8 cellular contexts compared by ENCODE assay signal in the genomic region with DNA sequence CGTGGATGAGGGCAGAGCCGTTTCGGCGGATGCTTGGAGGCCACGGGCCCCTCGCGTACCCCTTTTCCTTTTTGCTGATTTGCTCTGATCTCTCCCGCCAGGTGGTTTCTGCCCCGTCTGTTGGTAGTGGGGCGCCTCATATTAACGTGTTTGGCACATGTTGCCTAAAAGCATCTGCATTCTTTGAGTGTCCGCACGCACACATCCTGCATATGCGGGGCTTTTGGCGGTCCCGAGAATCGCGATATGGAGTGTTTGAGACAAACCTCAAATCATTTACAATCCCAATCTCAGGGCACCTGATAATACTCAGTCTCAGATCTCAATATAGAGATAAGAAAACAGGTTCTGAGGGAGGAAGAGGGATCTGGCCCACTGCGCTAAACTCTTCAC. TPM values are rescaled to one million over a fixed set of nuclear protein-coding genes. Genes with fewer than 3 reads are reported as not detected.
A peak's percentile ranks its signal among the peaks of the same experiment; 100 is the strongest.
DNase-seq lines count a peak whose midpoint lies in the region; ATAC-seq and TF ChIP-seq lines count a peak whose summit lies in the region.

No MANE protein-coding gene starts in this region.

- peaks cover 17% of the 10 kb centered on the region for H3K79me1 ChIP-seq in mesenchymal stem cell (replicated peaks; ENCODE audit: low read length, poor library complexity, severe bottlenecking)

- H3K4me3 Mint-ChIP-seq in activated naive CD4-positive, alpha-beta T cell treated with anti-CD3 and anti-CD28 coated beads, Interleukin-2, amount 50 U/mL, for 24 hours: peak overlapping the region; percentile 93
- H3K4me3 Mint-ChIP-seq in brain: peak overlapping the region; percentile 90 to 95 (median 94)

- peak overlapping the region; percentile 99 for H3K27ac Mint-ChIP-seq in activated naive CD4-positive, alpha-beta T cell treated with anti-CD3 and anti-CD28 coated beads, Interleukin-2, amount 50 U/mL, for 24 hours
- H3K27ac Mint-ChIP-seq in brain: peak overlapping the region; percentile 70 to 100 (median 98)

- no peak overlapping the region for H3K23ac ChIP-seq in mesenchymal stem cell (ENCODE audit: low read length in 2 of 2)

- peak overlapping the region; percentile 99 for H3K9ac ChIP-seq in mesenchymal stem cell (ENCODE audit: low read length)

- no peak overlapping the region for H3K14ac ChIP-seq in mesenchymal stem cell (ENCODE audit: low read length in 2 of 2)

- H3K36me3 ChIP-seq in mesenchymal stem cell (ENCODE audit: control insufficient read depth in 1 of 2, insufficient read depth in 2 of 2, low read depth in 1 of 2, low read length in 2 of 2): peaks cover 20 to 53% of the 10 kb centered on the region in 2 experiments
- peaks cover 16% of the 10 kb centered on the region for H3K36me3 ChIP-seq in upper lobe of right lung

- H3K27me3 ChIP-seq in mesenchymal stem cell (ENCODE audit: control insufficient read depth in 1 of 2, insufficient read depth in 1 of 2, low read length in 2 of 2) (no peaks in the 10 kb centered on the region), upper lobe of right lung (no peaks in the 10 kb centered on the region)

- intact Hi-C loops in upper lobe of right lung (cut with DNase I): no loop called here

- under 1% methylated on average over 19 of the region's 19 CpGs for WGBS in mesenchymal stem cell

- H3K27ac ChIP-seq in mesenchymal stem cell (ENCODE audit: low read length, poor library complexity, severe bottlenecking) (peak overlapping the region; percentile 78), upper lobe of right lung (peak overlapping the region; percentile 97)

- H3K4me3 ChIP-seq in mesenchymal stem cell (ENCODE audit: insufficient read depth in 1 of 2, low read depth in 1 of 2, low read length in 2 of 2) (peak overlapping the region; percentile 92 to 99), upper lobe of right lung (peak overlapping the region; percentile 81)

- no peaks in the 10 kb centered on the region for H3K9me3 ChIP-seq in mesenchymal stem cell (ENCODE audit: control insufficient read depth, low read length)
- H3K9me3 ChIP-seq in upper lobe of right lung: no peaks in the 10 kb centered on the region

- H3K4me1 Mint-ChIP-seq in activated naive CD4-positive, alpha-beta T cell treated with anti-CD3 and anti-CD28 coated beads, Interleukin-2, amount 50 U/mL, for 24 hours: peaks cover 40% of the 10 kb centered on the region
- H3K4me1 Mint-ChIP-seq in brain: peaks cover 35% of the 10 kb centered on the region

- H2BK5ac ChIP-seq in mesenchymal stem cell (ENCODE audit: low read depth, low read length, poor library complexity, severe bottlenecking): peak overlapping the region; percentile 74

- H3K27me3 Mint-ChIP-seq in activated naive CD4-positive, alpha-beta T cell treated with anti-CD3 and anti-CD28 coated beads, Interleukin-2, amount 50 U/mL, for 24 hours: no peaks in the 10 kb centered on the region
- H3K27me3 Mint-ChIP-seq in brain: peaks cover 7% of the 10 kb centered on the region

- H2BK120ac ChIP-seq in mesenchymal stem cell (ENCODE audit: low read depth, low read length): no peak overlapping the region

- ATAC-seq in upper lobe of right lung: no peak

- H2BK15ac ChIP-seq in mesenchymal stem cell (ENCODE audit: low read depth, poor library complexity, severe bottlenecking): no peak overlapping the region

- peak overlapping the region in 1 of 2 experiments; percentile 46 for H3K4ac ChIP-seq in mesenchymal stem cell (ENCODE audit: low read depth in 1 of 2, low read length in 2 of 2)

- no peak overlapping the region for H4K91ac ChIP-seq in mesenchymal stem cell (ENCODE audit: low read length)

- no peak overlapping the region for H2BK12ac ChIP-seq in mesenchymal stem cell (ENCODE audit: low read length in 2 of 2)

- H4K8ac ChIP-seq in mesenchymal stem cell (ENCODE audit: low read length): peak overlapping the region; percentile 32

- H3K18ac ChIP-seq in mesenchymal stem cell (ENCODE audit: low read depth in 1 of 2, low read length in 2 of 2): peak overlapping the region in 1 of 2 experiments; percentile 13

- no peak overlapping the region for H2AFZ ChIP-seq in mesenchymal stem cell (ENCODE audit: low read depth, low read length)

- H3K9me3 Mint-ChIP-seq in activated naive CD4-positive, alpha-beta T cell treated with anti-CD3 and anti-CD28 coated beads, Interleukin-2, amount 50 U/mL, for 24 hours: no peaks in the 10 kb centered on the region
- peaks cover 0 to 7% (median 0%) of the 10 kb centered on the region in 5 experiments for H3K9me3 Mint-ChIP-seq in brain

- peak overlapping the region; percentile 89 for H3K4me2 ChIP-seq in mesenchymal stem cell (ENCODE audit: low read length, poor library complexity, severe bottlenecking)

- TF ChIP-seq CTCF in brain (conservative IDR thresholded peaks at IDR 0.05) (no peak), upper lobe of right lung (IDR thresholded peaks at IDR 0.05) (no peak)

- DNase-seq in activated naive CD4-positive, alpha-beta T cell treated with Interleukin-2 at 50 U/mL for 16 hours: no peak
- DNase-seq in mesenchymal stem cell (no peak), upper lobe of right lung (no peak), AG20443 (ENCODE audit: low spot score) (no peak), cerebellar cortex (ENCODE audit: low spot score) (no peak), mucosa of gallbladder (ENCODE audit: low spot score) (no peak)

- H3K36me3 Mint-ChIP-seq in activated naive CD4-positive, alpha-beta T cell treated with anti-CD3 and anti-CD28 coated beads, Interleukin-2, amount 50 U/mL, for 24 hours: peaks cover 7% of the 10 kb centered on the region
- H3K36me3 Mint-ChIP-seq in brain: peaks cover 21% of the 10 kb centered on the region

- no peak overlapping the region for H2AK5ac ChIP-seq in mesenchymal stem cell (ENCODE audit: low read length, severe bottlenecking)

- H3K4me1 ChIP-seq in mesenchymal stem cell (ENCODE audit: control insufficient read depth, insufficient read depth, low read depth, low read length) (peaks cover 30% of the 10 kb centered on the region), upper lobe of right lung (peaks cover 44% of the 10 kb centered on the region)

RNA-seq across cellular contexts. Expression of a gene that starts 0.8 kb away (rescaled TPM):
- 199 TPM for polyA plus RNA-seq in brain (ENCODE audit: insufficient read depth, low read depth, low replicate concordance)
- 90.3 TPM for polyA plus RNA-seq in mesenchymal stem cell (2013, experiment 1 of 2)
- 82.6 TPM for polyA plus RNA-seq in mesenchymal stem cell (2013, experiment 2 of 2)
- 142 TPM for total RNA-seq in upper lobe of right lung
- total RNA-seq in mucosa of gallbladder: 202 TPM

RNA-seq across cellular contexts. Expression of a gene that starts 7.6 kb away (rescaled TPM):
- polyA plus RNA-seq in brain (ENCODE audit: insufficient read depth, low read depth, low replicate concordance): 31.4 TPM
- polyA plus RNA-seq in mesenchymal stem cell (2013, experiment 1 of 2): 19.4 TPM
- 19.0 TPM for polyA plus RNA-seq in mesenchymal stem cell (2013, experiment 2 of 2)
- total RNA-seq in upper lobe of right lung (11.1 TPM), mucosa of gallbladder (18.4 TPM)

RNA-seq across cellular contexts. Expression of a gene that starts 12.2 kb away (rescaled TPM):
- 24.5 TPM for polyA plus RNA-seq in brain (ENCODE audit: insufficient read depth, low read depth, low replicate concordance)
- 30.2 TPM for polyA plus RNA-seq in mesenchymal stem cell (2013, experiment 1 of 2)
- 31.9 TPM for polyA plus RNA-seq in mesenchymal stem cell (2013, experiment 2 of 2)
- total RNA-seq in upper lobe of right lung: 16.4 TPM
- 22.2 TPM for total RNA-seq in mucosa of gallbladder

RNA-seq across cellular contexts. Expression of a gene that starts 14.8 kb away (rescaled TPM):
- 43.5 TPM for polyA plus RNA-seq in brain (ENCODE audit: insufficient read depth, low read depth, low replicate concordance)
- 46.7 TPM for polyA plus RNA-seq in mesenchymal stem cell (2013, experiment 1 of 2)
- polyA plus RNA-seq in mesenchymal stem cell (2013, experiment 2 of 2): 48.6 TPM
- total RNA-seq in upper lobe of right lung (30.7 TPM), mucosa of gallbladder (47.3 TPM)

RNA-seq across cellular contexts. Expression of a gene that starts 19.4 kb away (rescaled TPM):
- 174 TPM for polyA plus RNA-seq in brain (ENCODE audit: insufficient read depth, low read depth, low replicate concordance)
- 111 TPM for polyA plus RNA-seq in mesenchymal stem cell (2013, experiment 1 of 2)
- 108 TPM for polyA plus RNA-seq in mesenchymal stem cell (2013, experiment 2 of 2)
- total RNA-seq in upper lobe of right lung: 117 TPM
- total RNA-seq in mucosa of gallbladder: 172 TPM
